In the genomic region with DNA sequence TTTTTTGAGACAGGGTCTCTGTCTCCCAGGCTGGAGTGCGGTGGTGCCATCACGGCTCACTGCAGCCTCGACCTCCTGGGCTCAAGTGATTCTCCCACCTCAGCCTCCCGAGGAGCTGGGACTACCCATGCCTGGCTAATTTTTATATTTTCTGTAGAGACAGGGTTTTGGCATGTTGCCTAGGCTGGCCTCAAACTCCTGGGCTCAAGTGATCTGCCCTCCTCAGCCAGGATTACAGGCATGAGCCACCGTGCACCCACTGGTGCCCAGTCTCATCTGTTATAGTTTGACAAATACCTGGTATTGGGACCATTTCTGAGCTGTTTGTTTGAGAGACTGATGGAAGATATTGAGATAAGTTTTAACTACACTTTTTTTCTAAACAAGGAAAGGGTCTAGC, we compare ENCODE assay signal across 15 cellular contexts. TPM values are rescaled to one million over a fixed set of nuclear protein-coding genes. Genes with fewer than 3 reads are reported as not detected.
DNase-seq lines count a peak whose midpoint lies in the region; ATAC-seq, FAIRE-seq and TF ChIP-seq lines count a peak whose summit lies in the region.
"Had no signal": no experiment of that assay in that cellular context is flagged by ENCODE, and none has a peak within 500 bp of the region (broad histone marks: within the 10 kb centered on the region; RNA-seq: fewer than 3 reads in every experiment).

No MANE protein-coding gene starts in this region.

- DNase-seq in Right ventricle myocardium inferior (ENCODE audit: missing footprints) (no peak), cardiac septum (ENCODE audit: low spot score) (no peak), Panc1 (ENCODE audit: low read depth, low spot score) (no peak), heart right ventricle (peak; percentile 8 to 11), thyroid gland (peak; percentile 5 to 8), HuH-7 (ENCODE audit: low spot score) (no peak), HepG2 (ENCODE audit: low spot score) (no peak)
- no peak for DNase-seq in CD4-positive, alpha-beta T cell
- DNase-seq: activated CD4-positive, alpha-beta T cell treated with anti-CD3 and anti-CD28 coated beads, Interleukin-2, amount 10 ng/mL, durations not matched to agents 24 days and 14 days; foreskin melanocyte; KG1 had no signal

- FAIRE-seq in HepG2 (lab: Jason Lieb, UNC): no peak

- TF ChIP-seq EP300 in HepG2 (IDR thresholded peaks at IDR 0.05; ENCODE audit: low read depth in 2 of 2, low read length in 2 of 2) (no peak), HepG2 (CRISPR knock-in tag; IDR thresholded peaks at IDR 0.05; ENCODE audit: borderline replicate concordance) (no peak)

- in situ Hi-C loops in Panc1 (cut with HindIII; ENCODE audit: low pct_unique_long_range_greater_than_20kb, low sequenced_read_pairs): no loop called here
- in situ Hi-C loops in HepG2 (cut with HindIII; ENCODE audit: extremely low pct_ligation_motif_present, low pct_unique_long_range_greater_than_20kb): no loop called here

- no peak overlapping the region for H3K4me2 ChIP-seq in HepG2 (ENCODE audit: low read depth, low read length)

- no peak overlapping the region for H3K9ac ChIP-seq in HepG2 (ENCODE audit: insufficient read depth, low read depth, low read length)

- no peaks in the 10 kb centered on the region for H3K79me2 ChIP-seq in HepG2 (ENCODE audit: insufficient read depth, low read length)

- peaks cover 44% of the 10 kb centered on the region for H3K4me1 ChIP-seq in Panc1 (ENCODE audit: control insufficient read depth, insufficient read depth, low read length)
- peaks cover 0 to 5% (median 0%) of the 10 kb centered on the region in 9 donors for H3K4me1 ChIP-seq in heart right ventricle
- H3K4me1 ChIP-seq in thyroid gland: no peaks in the 10 kb centered on the region
- peaks cover 33% of the 10 kb centered on the region for H3K4me1 ChIP-seq in HepG2 (ENCODE audit: insufficient read depth, low read length)
- H3K4me1 ChIP-seq: vagina had no signal

- H3K27ac Mint-ChIP-seq in CD4-positive, alpha-beta T cell: no peak overlapping the region
- H3K27ac Mint-ChIP-seq: activated CD4-positive, alpha-beta T cell treated with anti-CD3 and anti-CD28 coated beads, Interleukin-2, amount 10 ng/mL, durations not matched to agents 24 days and 14 days had no signal

- no peak for TF ChIP-seq POLR2A in thyroid gland (IDR thresholded peaks at IDR 0.05)
- no peak for TF ChIP-seq POLR2A in HepG2 (IDR thresholded peaks at IDR 0.05; ENCODE audit: insufficient read depth in 1 of 2, low read depth in 2 of 2, low read length in 2 of 2)

- intact Hi-C loops in Right ventricle myocardium inferior (cut with DNase I) (no loop called here), cardiac septum (cut with DNase I) (no loop called here), Panc1 (cut with micrococcal nuclease; ENCODE audit: unreplicated experiment) (no loop called here), heart right ventricle (cut with DNase I) (no loop called here), thyroid gland (cut with DNase I) (no loop called here), HepG2 (cut with micrococcal nuclease; ENCODE audit: unreplicated experiment) (no loop called here)
- intact Hi-C loops in CD4-positive, alpha-beta T cell (cut with DNase I, micrococcal nuclease): no loop called here

- H3K36me3 Mint-ChIP-seq in CD4-positive, alpha-beta T cell (ENCODE audit: low read depth): no peaks in the 10 kb centered on the region

- peak overlapping the region; percentile 60 for H3K27ac ChIP-seq in Panc1 (ENCODE audit: low read length)
- peak overlapping the region in 8 of 10 donors; percentile 20 to 77 (median 57) for H3K27ac ChIP-seq in heart right ventricle
- no peak overlapping the region for H3K27ac ChIP-seq in thyroid gland
- H3K27ac ChIP-seq in HepG2 (ENCODE audit: extremely low read length, insufficient read depth, low read length): no peak overlapping the region
- no peak overlapping the region for H3K27ac ChIP-seq in CD4-positive, alpha-beta T cell (ENCODE audit: low read depth, low read length)
- H3K27ac ChIP-seq: C4-2B, epithelial cell of prostate, vagina had no signal

- H2AFZ ChIP-seq in HepG2 (ENCODE audit: low read length): no peak overlapping the region

- no peaks in the 10 kb centered on the region for H3K4me1 Mint-ChIP-seq in CD4-positive, alpha-beta T cell (ENCODE audit: low read depth)
- H3K4me1 Mint-ChIP-seq: central memory CD8-positive, alpha-beta T cell had no signal

- POLR2A ChIA-PET in Panc1 (lab: Charles Lee) (interaction anchor here (0.6 kb wide), 1 partner anchor 21 kb away, joined by 4 read pairs; no protein-coding TSS in a partner anchor), HepG2 (lab: Yijun Ruan, JAX) (interaction anchor here (1.4 kb wide), 1 partner anchor 15 kb away, joined by 5 read pairs; no protein-coding TSS in a partner anchor)
- POLR2A ChIA-PET in CD4-positive, alpha-beta T cell (lab: Charles Lee): no interaction called here

- no peaks in the 10 kb centered on the region for H3K9me3 ChIP-seq in Panc1 (ENCODE audit: control insufficient read depth, insufficient read depth, low read depth, low read length)
- H3K9me3 ChIP-seq in heart right ventricle: no peaks in the 10 kb centered on the region
- no peaks in the 10 kb centered on the region for H3K9me3 ChIP-seq in thyroid gland
- H3K9me3 ChIP-seq in HepG2 (ENCODE audit: low read length): no peaks in the 10 kb centered on the region
- H3K9me3 ChIP-seq in CD4-positive, alpha-beta T cell (ENCODE audit: control insufficient read depth, low read length): no peaks in the 10 kb centered on the region
- H3K9me3 ChIP-seq: vagina had no signal

- TF ChIP-seq RAD21 in HepG2 (CRISPR knock-in tag; IDR thresholded peaks at IDR 0.05): no peak

- H4K20me1 ChIP-seq in HepG2 (ENCODE audit: insufficient read depth, low read length): no peaks in the 10 kb centered on the region

- CTCF ChIA-PET in Panc1 (lab: Charles Lee) (interaction anchor here (0.6 kb wide), 1 partner anchor 51 kb away, joined by 3 read pairs; no protein-coding TSS in a partner anchor), HepG2 (lab: Yijun Ruan, JAX; ENCODE audit: low intra/inter-chr PET ratio, low total read pairs) (no interaction called here)
- CTCF ChIA-PET in CD4-positive, alpha-beta T cell (lab: Charles Lee): no interaction called here

- 51 to 74% methylated on average over 4 to 5 of the region's 5 CpGs for WGBS in heart right ventricle, 2 donors
- 43 to 72% methylated on average over 3 to 5 of the region's 5 CpGs for WGBS in thyroid gland, 2 donors
- WGBS in HepG2 (ENCODE audit: low lambda C conversion rate): 38% methylated on average over 5 of the region's 5 CpGs

- peak; percentile 60 for ATAC-seq in Right ventricle myocardium inferior
- 0 out of 2 replicates have a peak, but pooled peaks have one; percentile 48 for ATAC-seq in Panc1
- peak in 5 of 8 donors; percentile 37 to 83 (median 67) for ATAC-seq in heart right ventricle
- ATAC-seq in HepG2: no peak
- ATAC-seq in CD4-positive, alpha-beta T cell (ENCODE audit: poor library complexity): no peak

- H3K27me3 ChIP-seq in Panc1 (ENCODE audit: control insufficient read depth, insufficient read depth, low read length) (no peaks in the 10 kb centered on the region), heart right ventricle (peaks cover 0 to 12% (median 0%) of the 10 kb centered on the region in 7 donors), thyroid gland (no peaks in the 10 kb centered on the region), HepG2 (ENCODE audit: control insufficient read depth in 1 of 2, insufficient read depth in 2 of 2, low read length in 2 of 2) (no peaks in the 10 kb centered on the region)
- no peaks in the 10 kb centered on the region for H3K27me3 ChIP-seq in CD4-positive, alpha-beta T cell (ENCODE audit: control insufficient read depth, insufficient read depth, low read length)
- H3K27me3 ChIP-seq: vagina had no signal

- no peaks in the 10 kb centered on the region for H3K9me3 Mint-ChIP-seq in CD4-positive, alpha-beta T cell
- H3K9me3 Mint-ChIP-seq: activated CD4-positive, alpha-beta T cell treated with anti-CD3 and anti-CD28 coated beads, Interleukin-2, amount 10 ng/mL, durations not matched to agents 24 days and 14 days; central memory CD8-positive, alpha-beta T cell had no signal

- no peaks in the 10 kb centered on the region for H3K27me3 Mint-ChIP-seq in CD4-positive, alpha-beta T cell
- H3K27me3 Mint-ChIP-seq: central memory CD8-positive, alpha-beta T cell had no signal

- no peak overlapping the region for H3K4me3 Mint-ChIP-seq in CD4-positive, alpha-beta T cell
- H3K4me3 Mint-ChIP-seq: activated CD4-positive, alpha-beta T cell treated with anti-CD3 and anti-CD28 coated beads, Interleukin-2, amount 10 ng/mL, durations not matched to agents 24 days and 14 days; central memory CD8-positive, alpha-beta T cell had no signal

- no peaks in the 10 kb centered on the region for H3K36me3 ChIP-seq in Panc1 (ENCODE audit: control insufficient read depth, insufficient read depth, low read length)
- no peaks in the 10 kb centered on the region for H3K36me3 ChIP-seq in heart right ventricle
- H3K36me3 ChIP-seq in thyroid gland: no peaks in the 10 kb centered on the region
- H3K36me3 ChIP-seq in HepG2 (replicated peaks in 1 of 2; ENCODE audit: control insufficient read depth in 1 of 2, insufficient read depth in 2 of 2, low read length in 2 of 2): no peaks in the 10 kb centered on the region
- H3K36me3 ChIP-seq: vagina had no signal

- BruUV-seq in Panc1 (replicated peaks; lab: Mats Ljungman, UMichigan) (no TSS peak), HepG2 (replicated peaks; lab: Mats Ljungman, UMichigan) (no TSS peak)

- TF ChIP-seq CTCF in Panc1 (IDR thresholded peaks at IDR 0.05): no peak
- no peak for TF ChIP-seq CTCF in heart right ventricle (IDR thresholded peaks at IDR 0.05)
- no peak for TF ChIP-seq CTCF in thyroid gland (IDR thresholded peaks at IDR 0.05)
- no peak for TF ChIP-seq CTCF in HepG2 (CRISPR knock-in tag; IDR thresholded peaks at IDR 0.05)
- no peak for TF ChIP-seq CTCF in CD4-positive, alpha-beta T cell (IDR thresholded peaks at IDR 0.05)

- H3K4me3 ChIP-seq in Panc1 (ENCODE audit: low read depth in 2 of 2, low read length in 2 of 2) (no peak overlapping the region), heart right ventricle (no peak overlapping the region), thyroid gland (replicated peaks in 1 of 3) (no peak overlapping the region), HepG2 (replicated peaks in 1 of 3; ENCODE audit: insufficient read depth in 1 of 3, low read depth in 2 of 3, low read length in 3 of 3) (no peak overlapping the region)
- H3K4me3 ChIP-seq: vagina had no signal

RNA-seq across cellular contexts. Expression of a gene that starts 18.2 kb away (rescaled TPM):
- total RNA-seq in Right ventricle myocardium inferior: 24.1 TPM
- 21.3 TPM for total RNA-seq in cardiac septum
- 165 TPM for total RNA-seq in Panc1 (2021; ENCODE audit: unreplicated experiment)
- 50.7 TPM for polyA plus RNA-seq in Panc1 (2012; ENCODE audit: insufficient read length)
- 10 to 100 TPM; 18.8 to 35.6 (median 26.8) TPM for total RNA-seq in heart right ventricle
- polyA plus RNA-seq in heart right ventricle: 10 to 100 TPM in 1 of 2 donors, 1 to 10 TPM in 1; 7.8 to 16.2 TPM
- total RNA-seq in thyroid gland: 10 to 100 TPM; 11.5 to 19.8 (median 13.3) TPM
- 13.2 and 21.8 TPM in 2 replicates for total RNA-seq in HepG2 (2016; rRNA removed; fragmentation: Illumina TruSeq; extraction: Trizol)
- 4.1 and 5.3 TPM in 2 replicates for total RNA-seq in HepG2 (2016; cell fraction: cytosol; rRNA removed; fragmentation: Illumina TruSeq; extraction: Trizol; ENCODE audit: low read depth)
- total RNA-seq in HepG2 (2016; cell fraction: insoluble cytoplasmic fraction; rRNA removed; fragmentation: Illumina TruSeq; extraction: Trizol): 13.5 and 17.3 TPM in 2 replicates
- 9.8 and 12.2 TPM in 2 replicates for total RNA-seq in HepG2 (2016; cell fraction: membrane; rRNA removed; fragmentation: Illumina TruSeq; extraction: Trizol)
- 6.7 and 8.5 TPM in 2 replicates for total RNA-seq in HepG2 (2016; cell fraction: nucleus; rRNA removed; fragmentation: Illumina TruSeq; extraction: Trizol)
- 7.2 and 9.7 TPM in 2 replicates for polyA plus RNA-seq in HepG2 (2011; rRNA removed)
- 4.2 and 7.2 TPM in 2 replicates for polyA plus RNA-seq in HepG2 (2011; cell fraction: cytosol; rRNA removed)
- 3.2 and 3.5 TPM in 2 replicates for polyA plus RNA-seq in HepG2 (2011; cell fraction: nucleus; rRNA removed)
- 15.8 and 19.5 TPM in 2 replicates for polyA plus RNA-seq in HepG2 (2012)
- polyA plus RNA-seq in HepG2 (2016; cell fraction: cytosol; fragmentation: Illumina TruSeq; extraction: Trizol; ENCODE audit: low read depth): 3.2 and 3.5 TPM in 2 replicates
- polyA plus RNA-seq in HepG2 (2016; cell fraction: insoluble cytoplasmic fraction; fragmentation: Illumina TruSeq; extraction: Trizol; ENCODE audit: low read depth): 16.7 and 17.5 TPM in 2 replicates
- 7.6 and 7.7 TPM in 2 replicates for polyA plus RNA-seq in HepG2 (2016; cell fraction: membrane; fragmentation: Illumina TruSeq; extraction: Trizol; ENCODE audit: low read depth)
- 9.3 and 10.4 TPM in 2 replicates for polyA plus RNA-seq in HepG2 (2016; cell fraction: nucleus; fragmentation: Illumina TruSeq; extraction: Trizol; ENCODE audit: insufficient read depth, low read depth)
- 4.7 and 15.8 TPM in 2 replicates for polyA minus RNA-seq in HepG2 (2011; rRNA and poly(A)+ RNA removed; ENCODE audit: low replicate concordance)
- 7.8 and 8.6 TPM in 2 replicates for polyA minus RNA-seq in HepG2 (2011; cell fraction: cytosol; rRNA and poly(A)+ RNA removed)
- polyA minus RNA-seq in HepG2 (2011; cell fraction: nucleus; rRNA and poly(A)+ RNA removed): 13.6 and 13.7 TPM in 2 replicates
- total RNA-seq in CD4-positive, alpha-beta T cell: 1 to 10 TPM; 4.4 to 5.7 TPM

RNA-seq across cellular contexts. Expression of a gene that starts 57.5 kb away (rescaled TPM):
- total RNA-seq in Right ventricle myocardium inferior: 6.4 TPM
- total RNA-seq in cardiac septum: 4.9 TPM
- total RNA-seq in Panc1 (2021; ENCODE audit: unreplicated experiment): 7.2 TPM
- polyA plus RNA-seq in Panc1 (2012; ENCODE audit: insufficient read length): 7.4 TPM
- total RNA-seq in heart right ventricle: 1 to 10 TPM; 3.7 to 7.4 (median 6.4) TPM
- polyA plus RNA-seq in heart right ventricle: 10 to 100 TPM in 1 of 2 donors, 1 to 10 TPM in 1; 6.8 to 15.0 TPM
- 1 to 10 TPM; 1.8 to 7.5 (median 6.3) TPM for total RNA-seq in thyroid gland
- total RNA-seq in HepG2 (2016; rRNA removed; fragmentation: Illumina TruSeq; extraction: Trizol): not detected in 2 replicates
- total RNA-seq in HepG2 (2016; cell fraction: cytosol; rRNA removed; fragmentation: Illumina TruSeq; extraction: Trizol; ENCODE audit: low read depth): not detected in 2 replicates
- not detected in 2 replicates for total RNA-seq in HepG2 (2016; cell fraction: insoluble cytoplasmic fraction; rRNA removed; fragmentation: Illumina TruSeq; extraction: Trizol)
- total RNA-seq in HepG2 (2016; cell fraction: membrane; rRNA removed; fragmentation: Illumina TruSeq; extraction: Trizol): not detected in 2 replicates
- not detected in 2 replicates for total RNA-seq in HepG2 (2016; cell fraction: nucleus; rRNA removed; fragmentation: Illumina TruSeq; extraction: Trizol)
- polyA plus RNA-seq in HepG2 (2011; rRNA removed): not detected in 2 replicates
- not detected in 2 replicates for polyA plus RNA-seq in HepG2 (2011; cell fraction: cytosol; rRNA removed)
- not detected in 2 replicates for polyA plus RNA-seq in HepG2 (2011; cell fraction: nucleus; rRNA removed)
- not detected in 2 replicates for polyA plus RNA-seq in HepG2 (2012)
- not detected in 2 replicates for polyA plus RNA-seq in HepG2 (2016; cell fraction: cytosol; fragmentation: Illumina TruSeq; extraction: Trizol; ENCODE audit: low read depth)
- polyA plus RNA-seq in HepG2 (2016; cell fraction: insoluble cytoplasmic fraction; fragmentation: Illumina TruSeq; extraction: Trizol; ENCODE audit: low read depth): not detected in 2 replicates
- not detected in 2 replicates for polyA plus RNA-seq in HepG2 (2016; cell fraction: membrane; fragmentation: Illumina TruSeq; extraction: Trizol; ENCODE audit: low read depth)
- not detected in 2 replicates for polyA plus RNA-seq in HepG2 (2016; cell fraction: nucleus; fragmentation: Illumina TruSeq; extraction: Trizol; ENCODE audit: insufficient read depth, low read depth)
- 21.0 TPM in 1 of 2 replicates, not detected in the other for polyA minus RNA-seq in HepG2 (2011; rRNA and poly(A)+ RNA removed; ENCODE audit: low replicate concordance)
- polyA minus RNA-seq in HepG2 (2011; cell fraction: cytosol; rRNA and poly(A)+ RNA removed): not detected in 2 replicates
- polyA minus RNA-seq in HepG2 (2011; cell fraction: nucleus; rRNA and poly(A)+ RNA removed): not detected in 2 replicates
- not detected for total RNA-seq in CD4-positive, alpha-beta T cell

Comparison
In these comparisons a context has a peak if more than half of its experiments do, and no peak if none do; other contexts are left out.
1. DNase-seq: peak in heart right ventricle (2 of 2) and thyroid gland (2 of 2); none in Right ventricle myocardium inferior (single experiment), cardiac septum (single experiment), Panc1 (single experiment), HuH-7 (single experiment), HepG2 (single experiment) and CD4-positive, alpha-beta T cell (0 of 10).
2. ATAC-seq: peak in Right ventricle myocardium inferior (single experiment), Panc1 (single experiment) and heart right ventricle (5 of 8); none in HepG2 (single experiment) and CD4-positive, alpha-beta T cell (single experiment).
3. H3K27ac ChIP-seq: peak in Panc1 (single experiment) and heart right ventricle (8 of 10); none in thyroid gland (0 of 3), HepG2 (single experiment) and CD4-positive, alpha-beta T cell (single experiment).